Comparison of ENCODE assay signal across 10 cellular contexts in the genomic region with DNA sequence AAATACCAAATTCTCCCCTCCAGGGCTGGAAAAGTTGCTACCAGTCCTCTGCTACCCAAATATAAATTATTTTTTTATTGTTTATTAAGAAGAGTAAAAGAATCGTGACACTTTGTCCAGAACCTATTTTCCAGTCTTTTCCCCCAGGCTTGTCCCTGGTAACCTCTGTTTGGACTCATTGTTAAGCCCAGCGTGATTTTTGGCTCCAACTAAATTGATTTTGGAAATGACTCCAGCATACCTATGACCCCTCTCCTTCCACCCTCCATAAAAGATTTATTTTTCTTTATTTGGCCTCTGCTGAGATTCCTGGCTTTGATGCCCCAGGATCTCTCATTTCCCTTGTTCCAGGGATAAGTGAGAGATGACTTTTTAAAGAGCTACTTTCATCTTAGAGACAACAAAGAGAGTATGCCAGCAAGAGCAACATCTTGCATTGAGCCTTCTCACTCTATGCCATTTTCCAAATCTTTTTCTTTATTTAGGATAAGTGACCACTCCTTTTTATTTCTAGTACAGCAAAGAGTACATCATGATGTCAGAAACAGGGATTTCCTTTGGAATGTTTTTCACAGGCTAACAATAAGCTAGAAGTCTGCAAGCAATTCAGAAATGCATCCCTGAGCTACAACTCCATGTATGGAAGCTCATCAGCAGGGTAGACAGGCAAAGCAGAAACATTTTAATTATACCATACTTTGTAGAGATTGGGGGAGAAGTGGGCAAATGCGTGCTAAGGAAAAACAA.
DNase-seq lines count a peak whose midpoint lies in the region; ATAC-seq and TF ChIP-seq lines count a peak whose summit lies in the region.
"Had no signal": no experiment of that assay in that cellular context is flagged by ENCODE, and none has a peak within 500 bp of the region (broad histone marks: within the 10 kb centered on the region; RNA-seq: fewer than 3 reads in every experiment).

No MANE protein-coding gene starts in this region.

- no peaks in the 10 kb centered on the region for H3K9me2 ChIP-seq in OCI-LY1 (ENCODE audit: low read depth, low read length)

- no peaks in the 10 kb centered on the region for H3K9me3 ChIP-seq in A673 (ENCODE audit: low read depth, low read length, poor library complexity, severe bottlenecking)
- no peaks in the 10 kb centered on the region for H3K9me3 ChIP-seq in OCI-LY1 (ENCODE audit: low read length)

- no peaks in the 10 kb centered on the region for H4K20me1 ChIP-seq in OCI-LY1 (ENCODE audit: insufficient read depth, low read length)

- H3K27me3 ChIP-seq in A673 (replicated peaks; ENCODE audit: insufficient read depth, low read depth, low read length, poor library complexity), result no peaks in the 10 kb centered on the region
- no peaks in the 10 kb centered on the region for H3K27me3 ChIP-seq in OCI-LY1 (ENCODE audit: insufficient read depth, low read length)

- H3K9me3 Mint-ChIP-seq in osteocyte (ENCODE audit: unreplicated experiment), result no peaks in the 10 kb centered on the region

- H3K4me1 ChIP-seq in A673 (ENCODE audit: insufficient read depth, low read length, poor library complexity, severe bottlenecking) (peaks cover 94% of the 10 kb centered on the region), OCI-LY1 (ENCODE audit: insufficient read depth, low read length, severe bottlenecking) (peaks cover 100% of the 10 kb centered on the region)

- H3K4me3 ChIP-seq in A673 (ENCODE audit: low read depth, low read length, poor library complexity, severe bottlenecking), result no peak overlapping the region
- H3K4me3 ChIP-seq in OCI-LY1 (ENCODE audit: low read depth, low read length, poor library complexity, severe bottlenecking), result no peak overlapping the region
- H3K4me3 ChIP-seq in coronary artery, result no peak overlapping the region

- CTCF ChIA-PET in A673 (lab: Charles Lee), result no interaction called here

- no TSS peak for BruUV-seq in A673 (replicated peaks; lab: Mats Ljungman, UMichigan)

- peaks cover 10% of the 10 kb centered on the region; the same call in 1 of the 2 replicates for H3F3A ChIP-seq in OCI-LY1 (ENCODE audit: insufficient read depth, low read length)

- no peaks in the 10 kb centered on the region for H3K27me3 Mint-ChIP-seq in osteocyte (ENCODE audit: unreplicated experiment)

- H3K4me1 Mint-ChIP-seq in osteocyte (ENCODE audit: unreplicated experiment), result peaks cover 71% of the 10 kb centered on the region

- no peak for ATAC-seq in GM18511 (IDR thresholded peaks at IDR 0.05; ENCODE audit: unreplicated experiment)

- no peak for TF ChIP-seq CTCF in A673 (conservative IDR thresholded peaks at IDR 0.05; ENCODE audit: low read depth, low read length)
- no peak for TF ChIP-seq CTCF in OCI-LY1 (IDR thresholded peaks at IDR 0.05; ENCODE audit: low read length)
- TF ChIP-seq CTCF in coronary artery (IDR thresholded peaks at IDR 0.05), result no peak
- no peak for TF ChIP-seq CTCF in osteocyte (IDR thresholded peaks at IDR 0.05)
- no peak for TF ChIP-seq CTCF in GM10266 (IDR thresholded peaks at IDR 0.05; ENCODE audit: control insufficient read depth, insufficient read depth, low read depth, missing control alignments)

- H3K36me3 Mint-ChIP-seq in osteocyte (ENCODE audit: unreplicated experiment), result no peaks in the 10 kb centered on the region

- H3K27ac Mint-ChIP-seq in osteocyte (ENCODE audit: unreplicated experiment), result peak overlapping the region; percentile 55

- H3K36me3 ChIP-seq in A673 (ENCODE audit: insufficient read depth, low read length, poor library complexity, severe bottlenecking) (no peaks in the 10 kb centered on the region), OCI-LY1 (ENCODE audit: insufficient read depth, low read length) (peaks cover 3% of the 10 kb centered on the region; the same call in 1 of the 2 replicates)

- H3K27ac ChIP-seq in A673 (ENCODE audit: low read depth, low read length, poor library complexity, severe bottlenecking), result peak overlapping the region; percentile 58
- peak overlapping the region; percentile 97 for H3K27ac ChIP-seq in OCI-LY1 (ENCODE audit: low read depth, low read length, poor library complexity, severe bottlenecking)
- H3K27ac ChIP-seq in coronary artery, result peak overlapping the region; percentile 4 to 36

- intact Hi-C loops in A673 (cut with micrococcal nuclease; ENCODE audit: unreplicated experiment), result no loop called here

- H3K4me2 ChIP-seq in OCI-LY1 (ENCODE audit: low read length), result no peak overlapping the region

- H3K4me3 Mint-ChIP-seq in osteocyte (ENCODE audit: unreplicated experiment), result no peak overlapping the region

- H2AFZ ChIP-seq in OCI-LY1 (ENCODE audit: low read length), result no peak overlapping the region

- H3K9ac ChIP-seq in OCI-LY1 (ENCODE audit: low read length), result peak overlapping the region; percentile 39; the same call in 1 of the 2 replicates

- H3K79me2 ChIP-seq in OCI-LY1 (ENCODE audit: insufficient read depth, low read length), result no peaks in the 10 kb centered on the region

- POLR2A ChIA-PET in A673 (lab: Charles Lee; ENCODE audit: low non-redundant PET), result interaction anchor here (0.6 kb wide), 1 partner anchor 34 kb away, joined by 3 read pairs; no protein-coding TSS in a partner anchor

- DNase-seq in A673 (ENCODE audit: low spot score), result no peak
- DNase-seq in coronary artery (ENCODE audit: low spot score), result no peak
- DNase-seq in osteocyte (ENCODE audit: extremely low spot score, unreplicated experiment), result no peak
- no peak for DNase-seq in HPDE6-E6E7 (ENCODE audit: extremely low spot score)
- DNase-seq in islet precursor cell, result no peak
- DNase-seq in GM10266 (ENCODE audit: extremely low spot score), result no peak
- DNase-seq: activated gamma-delta T cell, NCI-H82 had no signal

Comparison
In these comparisons a context has a peak if more than half of its experiments do, and no peak if none do; other contexts are left out.
1. H3K27ac ChIP-seq: peak in every context shown above with its lines; median percentile 97 in OCI-LY1; 58 in A673; 20 in coronary artery.